Comparison of ENCODE assay signal across 1 cellular context in the genomic region with DNA sequence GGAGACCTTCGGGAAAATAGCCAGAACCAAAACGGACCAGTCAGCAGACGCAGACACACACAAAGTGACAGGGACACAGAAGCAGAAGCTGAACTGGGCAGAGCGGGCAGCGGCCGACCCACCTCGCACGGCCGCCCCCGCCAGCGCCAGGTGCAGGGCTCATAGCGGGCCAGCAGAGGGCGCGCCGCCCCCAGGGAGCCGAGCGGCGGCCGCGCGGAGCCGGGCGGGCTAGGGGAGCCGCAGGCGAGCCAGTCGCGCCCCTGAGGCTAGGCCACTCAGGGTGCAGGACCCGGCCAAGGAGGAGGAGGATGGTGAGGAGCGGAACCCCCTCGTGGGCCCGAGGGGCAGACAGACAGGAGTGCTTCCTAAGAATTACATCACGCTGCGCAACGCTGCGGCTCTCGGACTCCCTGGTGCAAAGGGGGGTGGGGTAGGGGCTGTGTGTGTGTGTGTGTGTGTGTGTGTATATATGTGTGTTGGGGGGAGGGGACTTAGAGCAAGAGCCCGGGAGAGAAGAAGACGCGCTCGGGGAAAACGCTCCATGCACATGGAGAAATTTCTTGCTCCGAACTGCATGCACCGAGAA.
TF ChIP-seq lines count a peak whose summit lies in the region.

No MANE protein-coding gene starts in this region.

TF ChIP-seq in GM12878, 131 proteins besides CTCF, POLR2A, EP300 and RAD21:
- 0 out of 2 replicates have a peak, but pooled peaks have one; percentile 44 for TF ChIP-seq ZNF207 (IDR thresholded peaks at IDR 0.05; ENCODE audit: borderline replicate concordance)
- peak in 1 of 2 experiments; percentile 92; a peak in 2 of 3 replicates for TF ChIP-seq EGR1 (IDR thresholded peaks at IDR 0.05; ENCODE audit: borderline replicate concordance in 1 of 2, low read depth in 2 of 2, low read length in 2 of 2)
- TF ChIP-seq SMAD1 (IDR thresholded peaks at IDR 0.05; ENCODE audit: low read depth, partially characterized antibody): no peak
- no peak for TF ChIP-seq SIN3A (IDR thresholded peaks at IDR 0.05; ENCODE audit: low read depth, low read length)
- no peak for TF ChIP-seq MXI1 (IDR thresholded peaks at IDR 0.05; ENCODE audit: low read depth, low read length)
- 0 out of 2 replicates have a peak, but pooled peaks have one; percentile 55 for TF ChIP-seq TCF3 (IDR thresholded peaks at IDR 0.05; ENCODE audit: borderline replicate concordance, insufficient read depth, low read depth, low read length)
- 0 out of 2 replicates have a peak, but pooled peaks have one; percentile 23 for TF ChIP-seq RB1 (IDR thresholded peaks at IDR 0.05; ENCODE audit: borderline replicate concordance)
- TF ChIP-seq SMC3 (IDR thresholded peaks at IDR 0.05; ENCODE audit: borderline replicate concordance, low read length): peak; percentile 83
- TF ChIP-seq YY1 (IDR thresholded peaks at IDR 0.05; ENCODE audit: low read depth, low read length): peak; percentile 48; the same call in 1 of the 2 replicates
- 0 out of 2 replicates have a peak, but pooled peaks have one; percentile 23 for TF ChIP-seq BACH1 (IDR thresholded peaks at IDR 0.05; ENCODE audit: borderline replicate concordance)
- peak; percentile 69; the same call in 1 of the 2 replicates for TF ChIP-seq SMARCA5 (IDR thresholded peaks at IDR 0.05)
- TF ChIP-seq EZH2 (IDR thresholded peaks at IDR 0.05; ENCODE audit: borderline replicate concordance, control insufficient read depth, low read depth, low read length): 0 out of 2 replicates have a peak, but pooled peaks have one; percentile 72
- peak; percentile 65; the same call in 1 of the 2 replicates for TF ChIP-seq LARP7 (IDR thresholded peaks at IDR 0.05)
